30 cellular contexts compared by ENCODE assay signal in genomic region chr7:82625377-82625776, GRCh38.
DNase-seq lines count a peak whose midpoint lies in the region; ATAC-seq, FAIRE-seq and TF ChIP-seq lines count a peak whose summit lies in the region.
"Had no signal": no experiment of that assay in that cellular context is flagged by ENCODE, and none has a peak within 500 bp of the region (broad histone marks: within the 10 kb centered on the region; RNA-seq: fewer than 3 reads in every experiment).

No MANE protein-coding gene starts in this region.

- FAIRE-seq in urothelium cell line (lab: Jason Lieb, UNC), result peak; percentile 74
- FAIRE-seq: HTR-8/SVneo, K562 had no signal

- 87% methylated on average over 2 of the region's 2 CpGs for whole genome bisulfite sequencing in suprapubic skin

- ATAC-seq in GM19035 (IDR thresholded peaks at IDR 0.05; ENCODE audit: unreplicated experiment), result no peak
- ATAC-seq: activated CD8-positive, alpha-beta T cell treated with anti-CD3 and anti-CD28 coated beads, Interleukin-2, amount 10 ng/mL, durations not matched to agents 7 days and 5 days; activated T-helper 17 cell treated with anti-CD3 and anti-CD28 coated beads, Interleukin-2, amount 50 U/mL, for 72 hours; K562; right lobe of liver had no signal

- H3K27ac ChIP-seq in suprapubic skin, result no peak overlapping the region
- H3K27ac ChIP-seq: BLaER1, right lobe of liver, tibial artery had no signal

- H3K4me1 ChIP-seq in suprapubic skin, result no peaks in the 10 kb centered on the region
- H3K4me1 ChIP-seq: right lobe of liver, tibial artery had no signal

- H3K4me3 ChIP-seq in fibroblast of pulmonary artery (replicated peaks; ENCODE audit: low read depth, low read length), result no peak overlapping the region
- no peak overlapping the region for H3K4me3 ChIP-seq in suprapubic skin
- H3K4me3 ChIP-seq: BLaER1, GM23248, K562, MG63, right lobe of liver, tibial artery had no signal

- peak; percentile 6 for TF ChIP-seq CTCF in fibroblast of pulmonary artery (IDR thresholded peaks at IDR 0.05; ENCODE audit: low read length, missing control alignments)
- no peak for TF ChIP-seq CTCF in suprapubic skin (IDR thresholded peaks at IDR 0.05)

- in situ Hi-C loops in SK-MEL-5 (cut with HindIII; ENCODE audit: low pct_unique_long_range_greater_than_20kb, low sequenced_read_pairs), result no loop called here

- TF ChIP-seq POLR2A in suprapubic skin (IDR thresholded peaks at IDR 0.05), result no peak

- no peaks in the 10 kb centered on the region for H3K27me3 ChIP-seq in suprapubic skin
- H3K27me3 ChIP-seq: BLaER1, MG63, right lobe of liver, tibial artery had no signal

- no peak for TF ChIP-seq EP300 in suprapubic skin (IDR thresholded peaks at IDR 0.05)

- H3K9me3 ChIP-seq in suprapubic skin, result no peaks in the 10 kb centered on the region
- H3K9me3 ChIP-seq: BLaER1, MG63, right lobe of liver, tibial artery had no signal

- H3K36me3 ChIP-seq in suprapubic skin, result no peaks in the 10 kb centered on the region
- H3K36me3 ChIP-seq: BLaER1, MG63, right lobe of liver, tibial artery had no signal

- DNase-seq in HT-29 (ENCODE audit: low spot score) (peak; percentile 25), SK-MEL-5 (ENCODE audit: low read depth, low spot score) (peak; percentile 14), fibroblast of pulmonary artery (ENCODE audit: low read depth) (no peak), urothelium cell line (ENCODE audit: low spot score) (no peak), suprapubic skin (ENCODE audit: low spot score in 2 of 2) (no peak)
- DNase-seq in stimulated activated naive CD4-positive, alpha-beta T cell (lab: John Stamatoyannopoulos, UW), result no peak
- DNase-seq: activated CD8-positive, alpha-beta T cell treated with anti-CD3 and anti-CD28 coated beads, Interleukin-2, amount 10 ng/mL, durations not matched to agents 7 days and 5 days; activated naive CD4-positive, alpha-beta T cell treated with anti-CD3 and anti-CD28 coated beads, Interleukin-2, amount 50 U/mL, for 16 hours; amniotic stem cell; GM23248; head of caudate nucleus; kidney glomerular epithelial cell; MG63; midbrain; naive B cell; NCI-H1436; NCI-H2081; NCI-H2227 treated with DMSO at 0.1 percent for 48 hours; NCI-H526; posterior cingulate gyrus; right lobe of liver; SHP77; stimulated activated CD4-positive, alpha-beta T cell treated with anti-CD3 and anti-CD28 coated beads, Interleukin-4, amount 100 ng/mL, for 1 hour; T-helper 2 cell; tibial artery had no signal

Comparison
In these comparisons a context has a peak if more than half of its experiments do, and no peak if none do; other contexts are left out.
1. DNase-seq: peak in HT-29 (single experiment) and SK-MEL-5 (single experiment); none in fibroblast of pulmonary artery (single experiment), urothelium cell line (single experiment), suprapubic skin (0 of 2) and stimulated activated naive CD4-positive, alpha-beta T cell (0 of 6).